In genomic region chr4:112245383-112245782, GRCh38 we compare ENCODE assay signal across 27 cellular contexts. TPM values are rescaled to one million over a fixed set of nuclear protein-coding genes. Genes with fewer than 3 reads are reported as not detected.
DNase-seq lines count a peak whose midpoint lies in the region; ATAC-seq and TF ChIP-seq lines count a peak whose summit lies in the region.
"Had no signal": no experiment of that assay in that cellular context is flagged by ENCODE, and none has a peak within 500 bp of the region (broad histone marks: within the 10 kb centered on the region; RNA-seq: fewer than 3 reads in every experiment).

No MANE protein-coding gene starts in this region.

- no peaks in the 10 kb centered on the region for H3K9me1 ChIP-seq in IMR-90 (ENCODE audit: insufficient read depth, low read length)

- in situ Hi-C loops in IMR-90 (cut with MboI; ENCODE audit: low sequenced_read_pairs): no loop called here
- in situ Hi-C loops in brain microvascular endothelial cell (cut with HindIII; ENCODE audit: low pct_ligation_motif_present, low sequenced_read_pairs): loop anchor here (10.0 kb wide), 1 partner anchor 151 kb away; no protein-coding TSS in a partner anchor

- dilution Hi-C loops in IMR-90 (cut with HindIII; ENCODE audit: low sequenced_read_pairs, unreplicated experiment): no loop called here

- H2BK120ac ChIP-seq in IMR-90 (ENCODE audit: low read depth, low read length): no peak overlapping the region

- H3K9me3 ChIP-seq in IMR-90 (ENCODE audit: control insufficient read depth, insufficient read depth, low read length): no peaks in the 10 kb centered on the region
- H3K9me3 ChIP-seq: neutrophil had no signal

- H4K8ac ChIP-seq in IMR-90 (ENCODE audit: low read depth in 2 of 2, low read length in 2 of 2): no peak overlapping the region

- H3K14ac ChIP-seq in IMR-90 (replicated peaks; ENCODE audit: low read depth, low read length): no peak overlapping the region

- DNase-seq in AG20443 (ENCODE audit: low spot score) (peak; percentile 9), IMR-90 (peak; percentile 13), brain microvascular endothelial cell (no peak), fibroblast of villous mesenchyme (ENCODE audit: low read depth) (peak; percentile 18), ureter (ENCODE audit: low spot score) (no peak), NCI-H82 (lab: John Stamatoyannopoulos, UW) (no peak), OCI-M1 (lab: John Stamatoyannopoulos, UW) (no peak)
- no peak for DNase-seq in activated CD4-positive, alpha-beta T cell treated with anti-CD3 and anti-CD28 coated beads for 4 hours
- DNase-seq: activated CD4-positive, alpha-beta memory T cell treated with anti-CD3 and anti-CD28 coated beads for 36 hours; activated CD4-positive, CD25-positive, alpha-beta regulatory T cell; activated effector memory CD4-positive, alpha-beta T cell treated with Interleukin-2 at 50 U/mL for 16 hours; activated naive CD8-positive, alpha-beta T cell treated with anti-CD3 and anti-CD28 coated beads, Interleukin-2, amount 50 U/mL, for 24 hours; Calu3; DND-41; mesenchymal stem cell; NCI-H1105; NCI-H2029; NCI-H2227 treated with DMSO at 0.1 percent for 48 hours; NCI-H69; Right ventricle myocardium superior; small intestine; stimulated activated CD4-positive, alpha-beta T cell treated with anti-CD3 and anti-CD28 coated beads, Interleukin-2, amount 100 ng/mL, for 24 hours had no signal

- POLR2A ChIA-PET in IMR-90 (lab: Charles Lee; ENCODE audit: unreplicated experiment): no interaction called here

- no peak overlapping the region for H3K4me2 ChIP-seq in IMR-90 (ENCODE audit: low read depth, low read length)
- H3K4me2 ChIP-seq: hepatocyte had no signal

- H3K56ac ChIP-seq in IMR-90 (ENCODE audit: extremely low read depth, insufficient read depth, low read length): no peak overlapping the region

- ATAC-seq in IMR-90 (ENCODE audit: low read depth): no peak
- ATAC-seq: activated naive CD8-positive, alpha-beta T cell treated with anti-CD3 and anti-CD28 coated beads, Interleukin-2, amount 50 U/mL, for 24 hours; left lobe of liver; stimulated activated effector memory CD8-positive, alpha-beta T cell treated with anti-CD3 and anti-CD28 coated beads, Interleukin-12 subunit alpha, Interleukin-12 subunit beta, amount 100 ng/mL, for 72 hours had no signal

- TF ChIP-seq RAD21 in IMR-90 (IDR thresholded peaks at IDR 0.05; ENCODE audit: low read length): no peak

- H3K4ac ChIP-seq in IMR-90 (ENCODE audit: low read depth, low read length): no peak overlapping the region

- H3K18ac ChIP-seq in IMR-90 (ENCODE audit: low read depth, low read length): no peak overlapping the region

- H4K91ac ChIP-seq in IMR-90 (ENCODE audit: insufficient read depth, low read depth, low read length): no peak overlapping the region

- H2AK9ac ChIP-seq in IMR-90 (replicated peaks; ENCODE audit: low read depth, low read length, poor library complexity): no peak overlapping the region

- BruUV-seq in IMR-90 (replicated peaks; lab: Mats Ljungman, UMichigan): no TSS peak

- no peak overlapping the region for H3K23ac ChIP-seq in IMR-90 (ENCODE audit: low read depth, low read length)

- H3K4me3 ChIP-seq in IMR-90 (ENCODE audit: insufficient read depth, low read depth, low read length): no peak overlapping the region
- H3K4me3 ChIP-seq in brain microvascular endothelial cell (ENCODE audit: low read depth, low read length): no peak overlapping the region
- H3K4me3 ChIP-seq in fibroblast of villous mesenchyme (ENCODE audit: low read depth, low read length): no peak overlapping the region
- H3K4me3 ChIP-seq: hepatocyte had no signal

- no peak overlapping the region for H2BK5ac ChIP-seq in IMR-90 (ENCODE audit: low read depth, low read length, poor library complexity, severe bottlenecking)

- H3K36me3 ChIP-seq in IMR-90 (ENCODE audit: control insufficient read depth, insufficient read depth, low read length) (no peaks in the 10 kb centered on the region), brain microvascular endothelial cell (replicated peaks) (no peaks in the 10 kb centered on the region)
- H3K36me3 ChIP-seq: neutrophil had no signal

- H3K4me1 ChIP-seq in IMR-90 (ENCODE audit: control insufficient read depth, insufficient read depth, low read length): no peaks in the 10 kb centered on the region

- H2AK5ac ChIP-seq in IMR-90 (ENCODE audit: low read depth, low read length): no peak overlapping the region

- no CpG with 5 or more reads among the region's 2 CpGs for WGBS in IMR-90 (ENCODE audit: extremely low coverage in 2 of 2, insufficient read length in 1 of 2), 2 experiments

- no peak overlapping the region for H4K5ac ChIP-seq in IMR-90 (ENCODE audit: low read depth, low read length)

- TF ChIP-seq CTCF in IMR-90 (conservative IDR thresholded peaks at IDR 0.05; ENCODE audit: low read depth, low read length): no peak; the same call in 1 of the 2 replicates
- peak; percentile 41 for TF ChIP-seq CTCF in brain microvascular endothelial cell (IDR thresholded peaks at IDR 0.05; ENCODE audit: low read depth, low read length, missing control alignments)
- peak; percentile 23 for TF ChIP-seq CTCF in fibroblast of villous mesenchyme (IDR thresholded peaks at IDR 0.05; ENCODE audit: insufficient read depth, low read depth, low read length)

- peaks cover 5 to 10% of the 10 kb centered on the region in 2 experiments; a peak in 1 of 4 replicates for H3K79me1 ChIP-seq in IMR-90 (ENCODE audit: low read depth in 1 of 2, low read length in 2 of 2)

- H3K27me3 ChIP-seq in IMR-90 (ENCODE audit: control insufficient read depth, insufficient read depth, low read length) (no peaks in the 10 kb centered on the region), brain microvascular endothelial cell (replicated peaks) (no peaks in the 10 kb centered on the region)
- H3K27me3 ChIP-seq: hepatocyte, neutrophil had no signal

- no peak overlapping the region for H2BK20ac ChIP-seq in IMR-90 (ENCODE audit: low read depth, low read length)

- no peaks in the 10 kb centered on the region for H4K20me1 ChIP-seq in IMR-90 (ENCODE audit: insufficient read depth, low read length)

- no peak for TF ChIP-seq POLR2A in IMR-90 (IDR thresholded peaks at IDR 0.05; ENCODE audit: low read depth, low read length)

- no peak overlapping the region for H3K27ac ChIP-seq in IMR-90 (ENCODE audit: insufficient read depth, low read length)
- H3K27ac ChIP-seq in brain microvascular endothelial cell: no peak overlapping the region
- H3K27ac ChIP-seq: hepatocyte, HL-60, neutrophil had no signal

- H2AFZ ChIP-seq in IMR-90 (replicated peaks; ENCODE audit: low read length, poor library complexity): no peak overlapping the region
- H2AFZ ChIP-seq: hepatocyte had no signal

- H3K9ac ChIP-seq in IMR-90 (ENCODE audit: low read depth, low read length): no peak overlapping the region

- intact Hi-C loops in IMR-90 (cut with micrococcal nuclease): no loop called here

- CTCF ChIA-PET in IMR-90 (lab: Yijun Ruan, JAX): interaction anchor here (1.0 to 2.3 kb wide), 3 partner anchors 10 to 147 kb away, joined by 3 to 9 read pairs (median 4); no protein-coding TSS in a partner anchor

- H2BK15ac ChIP-seq in IMR-90 (ENCODE audit: low read depth, low read length): no peak overlapping the region

TF ChIP-seq in IMR-90, 13 proteins besides CTCF, POLR2A, EP300 and RAD21:
- TF ChIP-seq MAFK (IDR thresholded peaks at IDR 0.05; ENCODE audit: low read depth, low read length) (no peak), NFE2L2 (IDR thresholded peaks at IDR 0.05; ENCODE audit: low read depth, low read length) (no peak), RCOR1 (IDR thresholded peaks at IDR 0.05; ENCODE audit: insufficient replicate concordance, low read length) (no peak), MAZ (IDR thresholded peaks at IDR 0.05; ENCODE audit: borderline replicate concordance, low read depth, low read length) (no peak), CHD1 (IDR thresholded peaks at IDR 0.05; ENCODE audit: low read depth, low read length) (no peak), SMC3 (IDR thresholded peaks at IDR 0.05; ENCODE audit: low read depth, low read length) (no peak), USF2 (IDR thresholded peaks at IDR 0.05; ENCODE audit: low read depth, low read length) (no peak), RFX5 (IDR thresholded peaks at IDR 0.05; ENCODE audit: low read depth, low read length) (no peak), BHLHE40 (IDR thresholded peaks at IDR 0.05; ENCODE audit: low read depth, low read length) (no peak), ELK1 (IDR thresholded peaks at IDR 0.05; ENCODE audit: borderline replicate concordance, low read depth, low read length) (no peak)

RNA-seq across cellular contexts. Expression of gene AP1AR, which starts 13.8 kb away (rescaled TPM):
- 4.7 and 8.3 TPM in 2 replicates for total RNA-seq in IMR-90 (2012; rRNA removed)
- 3.3 and 4.0 TPM in 2 replicates for polyA plus RNA-seq in IMR-90 (2012; rRNA removed)
- 3.6 and 3.8 TPM in 2 replicates for polyA plus RNA-seq in IMR-90 (2012; cell fraction: cytosol; rRNA removed)
- polyA plus RNA-seq in IMR-90 (2012; cell fraction: nucleus; rRNA removed; ENCODE audit: low replicate concordance): 3.3 and 5.4 TPM in 2 replicates
- total RNA-seq in fibroblast of villous mesenchyme: 18.4 and 24.2 TPM in 2 replicates
- 28.3 TPM for total RNA-seq in ureter

RNA-seq across cellular contexts. Expression of gene TIFA, which starts 40.3 kb away (rescaled TPM):
- 2.5 and 3.6 TPM in 2 replicates for total RNA-seq in IMR-90 (2012; rRNA removed)
- 2.5 and 3.7 TPM in 2 replicates for polyA plus RNA-seq in IMR-90 (2012; rRNA removed)
- polyA plus RNA-seq in IMR-90 (2012; cell fraction: cytosol; rRNA removed): 0.55 and 0.65 TPM in 2 replicates
- 0.25 and 1.0 TPM in 2 replicates for polyA plus RNA-seq in IMR-90 (2012; cell fraction: nucleus; rRNA removed; ENCODE audit: low replicate concordance)
- total RNA-seq in fibroblast of villous mesenchyme: 4.2 and 8.2 TPM in 2 replicates
- 8.0 TPM for total RNA-seq in ureter

RNA-seq across cellular contexts. Expression of gene ALPK1, which starts 51.8 kb away (rescaled TPM):
- total RNA-seq in IMR-90 (2012; rRNA removed) (7.9 and 8.6 TPM in 2 replicates), fibroblast of villous mesenchyme (18.7 and 25.5 TPM in 2 replicates), ureter (49.1 TPM)
- 2.8 and 3.3 TPM in 2 replicates for polyA plus RNA-seq in IMR-90 (2012; rRNA removed)
- polyA plus RNA-seq in IMR-90 (2012; cell fraction: cytosol; rRNA removed): 0.93 and 1.1 TPM in 2 replicates
- 2.7 and 11.5 TPM in 2 replicates for polyA plus RNA-seq in IMR-90 (2012; cell fraction: nucleus; rRNA removed; ENCODE audit: low replicate concordance)

Comparison
In these comparisons a context has a peak if more than half of its experiments do, and no peak if none do; other contexts are left out.
1. DNase-seq: peak in AG20443 (single experiment), IMR-90 (single experiment) and fibroblast of villous mesenchyme (single experiment); none in brain microvascular endothelial cell (single experiment), ureter (single experiment), NCI-H82 (single experiment), OCI-M1 (single experiment) and activated CD4-positive, alpha-beta T cell treated with anti-CD3 and anti-CD28 coated beads for 4 hours (0 of 2).